In genomic region chr11:10087621-10088225, GRCh38 we compare ENCODE assay signal across 17 cellular contexts.
A peak's percentile ranks its signal among the peaks of the same experiment; 100 is the strongest.
DNase-seq lines count a peak whose midpoint lies in the region; TF ChIP-seq lines count a peak whose summit lies in the region.
"Had no signal": no experiment of that assay in that cellular context is flagged by ENCODE, and none has a peak within 500 bp of the region (broad histone marks: within the 10 kb centered on the region; RNA-seq: fewer than 3 reads in every experiment).

No MANE protein-coding gene starts in this region.

- POLR2A ChIA-PET in HEK293 (lab: Yijun Ruan, JAX) = no interaction called here

- H3K27ac ChIP-seq in HEK293 (ENCODE audit: extremely low read depth, low read depth, low read length) (no peak overlapping the region), VCaP (peak overlapping the region; percentile 35)

- H3K27me3 Mint-ChIP-seq in osteocyte (ENCODE audit: unreplicated experiment) = no peaks in the 10 kb centered on the region

- H3K27ac Mint-ChIP-seq in osteocyte (ENCODE audit: unreplicated experiment) = peak overlapping the region; percentile 65
- H3K27ac Mint-ChIP-seq: CD14-positive monocyte had no signal

- no peak for TF ChIP-seq CTCF in HEK293 (tag by site-specific recombination; IDR thresholded peaks at IDR 0.05)
- no peak for TF ChIP-seq CTCF in VCaP (conservative IDR thresholded peaks at IDR 0.05)
- TF ChIP-seq CTCF in fibroblast of pulmonary artery (IDR thresholded peaks at IDR 0.05; ENCODE audit: low read length, missing control alignments) = no peak
- no peak for TF ChIP-seq CTCF in osteocyte (IDR thresholded peaks at IDR 0.05)

- H3K4me1 Mint-ChIP-seq in osteocyte (ENCODE audit: unreplicated experiment) = peaks cover 40% of the 10 kb centered on the region

- no peaks in the 10 kb centered on the region for H3K36me3 ChIP-seq in HEK293 (ENCODE audit: control insufficient read depth in 2 of 2, insufficient read depth in 1 of 2, low read length in 2 of 2)

- no peaks in the 10 kb centered on the region for H3K4me1 ChIP-seq in HEK293 (ENCODE audit: control insufficient read depth, insufficient read depth, low read length)

- DNase-seq in fibroblast of pulmonary artery (ENCODE audit: low read depth) (peak; percentile 36), osteocyte (ENCODE audit: extremely low spot score, unreplicated experiment) (no peak), NCI-H2081 treated with DMSO at 0.1 percent for 48 hours (lab: John Stamatoyannopoulos, UW) (no peak), RPMI8226 (no peak)
- DNase-seq in activated effector memory CD4-positive, alpha-beta T cell treated with Interleukin-2 at 50 U/mL for 16 hours = no peak
- DNase-seq: ACHN, DMS79 treated with DMSO at 0.1 percent for 48 hours, NCI-H1092 treated with DMSO at 0.1 percent for 48 hours, NCI-H1694, NCI-H2107, NCI-H510A treated with DMSO at 0.1 percent for 48 hours, NCI-H774, OCI-M1, SIG-M5 had no signal

- no peak overlapping the region for H3K4me3 ChIP-seq in HEK293 (ENCODE audit: low read depth, low read length)
- H3K4me3 ChIP-seq in fibroblast of pulmonary artery (replicated peaks; ENCODE audit: low read depth, low read length) = no peak overlapping the region

- no peaks in the 10 kb centered on the region for H3K9me3 ChIP-seq in HEK293 (ENCODE audit: control insufficient read depth, insufficient read depth, low read depth, low read length)

- H3K9me3 Mint-ChIP-seq in osteocyte (ENCODE audit: unreplicated experiment) = peaks cover 11% of the 10 kb centered on the region

- no peak overlapping the region for H3K4me3 Mint-ChIP-seq in osteocyte (ENCODE audit: unreplicated experiment)
- H3K4me3 Mint-ChIP-seq: CD14-positive monocyte had no signal

- CTCF ChIA-PET in HEK293 (lab: Yijun Ruan, JAX) = interaction anchor here (0.9 to 2.3 kb wide), 3 partner anchors 11 to 79 kb away, joined by 3 to 13 read pairs (median 4); no protein-coding TSS in a partner anchor

- peaks cover 5% of the 10 kb centered on the region for H3K36me3 Mint-ChIP-seq in osteocyte (ENCODE audit: unreplicated experiment)

TF ChIP-seq in HEK293, 187 proteins besides CTCF, POLR2A, EP300 and RAD21:
- TF ChIP-seq, protein P1, sequence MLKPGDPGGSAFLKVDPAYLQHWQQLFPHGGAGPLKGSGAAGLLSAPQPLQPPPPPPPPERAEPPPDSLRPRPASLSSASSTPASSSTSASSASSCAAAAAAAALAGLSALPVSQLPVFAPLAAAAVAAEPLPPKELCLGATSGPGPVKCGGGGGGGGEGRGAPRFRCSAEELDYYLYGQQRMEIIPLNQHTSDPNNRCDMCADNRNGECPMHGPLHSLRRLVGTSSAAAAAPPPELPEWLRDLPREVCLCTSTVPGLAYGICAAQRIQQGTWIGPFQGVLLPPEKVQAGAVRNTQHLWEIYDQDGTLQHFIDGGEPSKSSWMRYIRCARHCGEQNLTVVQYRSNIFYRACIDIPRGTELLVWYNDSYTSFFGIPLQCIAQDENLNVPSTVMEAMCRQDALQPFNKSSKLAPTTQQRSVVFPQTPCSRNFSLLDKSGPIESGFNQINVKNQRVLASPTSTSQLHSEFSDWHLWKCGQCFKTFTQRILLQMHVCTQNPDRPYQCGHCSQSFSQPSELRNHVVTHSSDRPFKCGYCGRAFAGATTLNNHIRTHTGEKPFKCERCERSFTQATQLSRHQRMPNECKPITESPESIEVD (tag by site-specific recombination; IDR thresholded peaks at IDR 0.05) = peak; percentile 4; the same call in 1 of the 2 replicates
- TF ChIP-seq, protein P2, sequence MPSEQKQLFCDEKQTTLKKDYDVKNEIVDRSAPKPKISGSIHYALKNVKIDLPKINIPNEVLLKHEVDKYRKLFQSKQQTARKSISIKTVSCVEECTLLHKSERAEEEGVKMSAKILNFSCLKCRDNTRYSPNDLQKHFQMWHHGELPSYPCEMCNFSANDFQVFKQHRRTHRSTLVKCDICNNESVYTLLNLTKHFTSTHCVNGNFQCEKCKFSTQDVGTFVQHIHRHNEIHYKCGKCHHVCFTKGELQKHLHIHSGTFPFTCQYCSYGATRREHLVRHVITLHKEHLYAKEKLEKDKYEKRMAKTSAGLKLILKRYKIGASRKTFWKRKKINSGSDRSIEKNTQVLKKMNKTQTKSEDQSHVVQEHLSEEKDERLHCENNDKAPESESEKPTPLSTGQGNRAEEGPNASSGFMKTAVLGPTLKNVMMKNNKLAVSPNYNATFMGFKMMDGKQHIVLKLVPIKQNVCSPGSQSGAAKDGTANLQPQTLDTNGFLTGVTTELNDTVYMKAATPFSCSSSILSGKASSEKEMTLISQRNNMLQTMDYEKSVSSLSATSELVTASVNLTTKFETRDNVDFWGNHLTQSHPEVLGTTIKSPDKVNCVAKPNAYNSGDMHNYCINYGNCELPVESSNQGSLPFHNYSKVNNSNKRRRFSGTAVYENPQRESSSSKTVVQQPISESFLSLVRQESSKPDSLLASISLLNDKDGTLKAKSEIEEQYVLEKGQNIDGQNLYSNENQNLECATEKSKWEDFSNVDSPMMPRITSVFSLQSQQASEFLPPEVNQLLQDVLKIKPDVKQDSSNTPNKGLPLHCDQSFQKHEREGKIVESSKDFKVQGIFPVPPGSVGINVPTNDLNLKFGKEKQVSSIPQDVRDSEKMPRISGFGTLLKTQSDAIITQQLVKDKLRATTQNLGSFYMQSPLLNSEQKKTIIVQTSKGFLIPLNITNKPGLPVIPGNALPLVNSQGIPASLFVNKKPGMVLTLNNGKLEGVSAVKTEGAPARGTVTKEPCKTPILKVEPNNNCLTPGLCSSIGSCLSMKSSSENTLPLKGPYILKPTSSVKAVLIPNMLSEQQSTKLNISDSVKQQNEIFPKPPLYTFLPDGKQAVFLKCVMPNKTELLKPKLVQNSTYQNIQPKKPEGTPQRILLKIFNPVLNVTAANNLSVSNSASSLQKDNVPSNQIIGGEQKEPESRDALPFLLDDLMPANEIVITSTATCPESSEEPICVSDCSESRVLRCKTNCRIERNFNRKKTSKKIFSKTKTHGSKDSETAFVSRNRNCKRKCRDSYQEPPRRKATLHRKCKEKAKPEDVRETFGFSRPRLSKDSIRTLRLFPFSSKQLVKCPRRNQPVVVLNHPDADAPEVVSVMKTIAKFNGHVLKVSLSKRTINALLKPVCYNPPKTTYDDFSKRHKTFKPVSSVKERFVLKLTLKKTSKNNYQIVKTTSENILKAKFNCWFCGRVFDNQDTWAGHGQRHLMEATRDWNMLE (tag by site-specific recombination; conservative IDR thresholded peaks at IDR 0.05; ENCODE audit: low read depth) = no peak
